Comparison of ENCODE assay signal across 25 cellular contexts in the genomic region with DNA sequence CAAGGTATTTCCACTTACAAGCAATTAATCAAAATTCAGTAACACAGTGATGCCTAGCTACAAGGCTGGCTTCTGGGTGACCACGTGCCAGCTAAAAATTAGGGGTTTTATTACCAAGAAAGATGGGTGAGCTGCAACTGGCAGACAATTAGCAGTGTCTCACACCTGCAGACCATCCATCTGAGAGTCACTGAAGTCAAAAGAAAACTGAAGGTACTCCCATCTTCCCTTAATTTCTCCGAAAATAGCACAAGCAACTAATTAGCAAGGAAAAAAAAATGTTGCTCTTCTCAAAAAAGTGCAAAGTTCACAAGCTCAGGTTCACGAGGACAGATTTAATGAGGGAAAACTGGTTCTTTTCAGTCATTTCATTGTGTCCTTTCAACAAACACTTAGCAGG. TPM values are rescaled to one million over a fixed set of nuclear protein-coding genes. Genes with fewer than 3 reads are reported as not detected.
DNase-seq lines count a peak whose midpoint lies in the region; FAIRE-seq and TF ChIP-seq lines count a peak whose summit lies in the region.
"Had no signal": no experiment of that assay in that cellular context is flagged by ENCODE, and none has a peak within 500 bp of the region (broad histone marks: within the 10 kb centered on the region; RNA-seq: fewer than 3 reads in every experiment).

No MANE protein-coding gene starts in this region.

- peak overlapping the region; percentile 92 for H3K27ac Mint-ChIP-seq in activated CD4-positive, alpha-beta T cell treated with anti-CD3 and anti-CD28 coated beads, Interleukin-2, amount 10 ng/mL, durations not matched to agents 7 days and 5 days
- peak overlapping the region; percentile 91 to 99 (median 96) for H3K27ac Mint-ChIP-seq in CD8-positive, alpha-beta memory T cell
- H3K27ac Mint-ChIP-seq in astrocyte (ENCODE audit: unreplicated experiment), result no peak overlapping the region
- peak overlapping the region in 2 of 3 experiments; percentile 65 to 78 for H3K27ac Mint-ChIP-seq in nephron

- no peaks in the 10 kb centered on the region for H3K27me3 Mint-ChIP-seq in activated CD4-positive, alpha-beta T cell treated with anti-CD3 and anti-CD28 coated beads, Interleukin-2, amount 10 ng/mL, durations not matched to agents 7 days and 5 days
- H3K27me3 Mint-ChIP-seq in CD8-positive, alpha-beta memory T cell, result no peaks in the 10 kb centered on the region
- H3K27me3 Mint-ChIP-seq in astrocyte (ENCODE audit: low read depth, unreplicated experiment) (no peaks in the 10 kb centered on the region), nephron (ENCODE audit: low read depth) (no peaks in the 10 kb centered on the region)

- TF ChIP-seq CTCF in astrocyte (IDR thresholded peaks at IDR 0.05; ENCODE audit: insufficient read depth, low read depth, low read length), result no peak
- no peak for TF ChIP-seq CTCF in nephron (IDR thresholded peaks at IDR 0.05; ENCODE audit: unreplicated experiment in 3 of 3)

- H3K27me3 ChIP-seq in CD8-positive, alpha-beta memory T cell (ENCODE audit: insufficient read depth, low read length, poor library complexity, severe bottlenecking), result no peaks in the 10 kb centered on the region
- H3K27me3 ChIP-seq in astrocyte (ENCODE audit: insufficient read depth, low read length), result no peaks in the 10 kb centered on the region
- H3K27me3 ChIP-seq: upper lobe of left lung had no signal

- H3K9ac ChIP-seq in astrocyte (ENCODE audit: low read length), result no peak overlapping the region

- no peaks in the 10 kb centered on the region for H3K9me3 ChIP-seq in CD8-positive, alpha-beta memory T cell (ENCODE audit: low read length)
- no peaks in the 10 kb centered on the region for H3K9me3 ChIP-seq in astrocyte (ENCODE audit: insufficient read depth, low read depth, low read length)
- H3K9me3 ChIP-seq: A549, upper lobe of left lung had no signal

- POLR2A ChIA-PET in activated CD4-positive, alpha-beta T cell treated with anti-CD3 and anti-CD28 coated beads, Interleukin-2, amount 10 ng/mL, durations not matched to agents 7 days and 5 days (lab: Charles Lee), result no interaction called here
- POLR2A ChIA-PET in CD8-positive, alpha-beta memory T cell (lab: Charles Lee), result interaction anchor here (1.1 kb wide), 1 partner anchor 441 kb away, joined by 3 read pairs; no protein-coding TSS in a partner anchor

- H2AFZ ChIP-seq in astrocyte (ENCODE audit: low read depth, low read length), result no peak overlapping the region

- peaks cover 60% of the 10 kb centered on the region for H3K36me3 Mint-ChIP-seq in activated CD4-positive, alpha-beta T cell treated with anti-CD3 and anti-CD28 coated beads, Interleukin-2, amount 10 ng/mL, durations not matched to agents 7 days and 5 days (ENCODE audit: low read depth)
- peaks cover 3 to 27% (median 20%) of the 10 kb centered on the region in 3 donors for H3K36me3 Mint-ChIP-seq in CD8-positive, alpha-beta memory T cell
- H3K36me3 Mint-ChIP-seq in astrocyte (ENCODE audit: low read depth, unreplicated experiment) (peaks cover 32% of the 10 kb centered on the region), nephron (ENCODE audit: low read depth) (peaks cover 43% of the 10 kb centered on the region)

- no peak overlapping the region for H3K4me3 Mint-ChIP-seq in activated CD4-positive, alpha-beta T cell treated with anti-CD3 and anti-CD28 coated beads, Interleukin-2, amount 10 ng/mL, durations not matched to agents 7 days and 5 days
- H3K4me3 Mint-ChIP-seq in CD8-positive, alpha-beta memory T cell, result no peak overlapping the region
- H3K4me3 Mint-ChIP-seq in astrocyte (ENCODE audit: unreplicated experiment) (no peak overlapping the region), nephron (no peak overlapping the region)

- H3K4me1 Mint-ChIP-seq in activated CD4-positive, alpha-beta T cell treated with anti-CD3 and anti-CD28 coated beads, Interleukin-2, amount 10 ng/mL, durations not matched to agents 7 days and 5 days, result peaks cover 22% of the 10 kb centered on the region
- peaks cover 28 to 48% (median 41%) of the 10 kb centered on the region in 3 donors for H3K4me1 Mint-ChIP-seq in CD8-positive, alpha-beta memory T cell
- H3K4me1 Mint-ChIP-seq in astrocyte (ENCODE audit: low read depth, unreplicated experiment), result peaks cover 31% of the 10 kb centered on the region
- H3K4me1 Mint-ChIP-seq in nephron, result no peaks in the 10 kb centered on the region

- peaks cover 91% of the 10 kb centered on the region for H4K20me1 ChIP-seq in astrocyte (ENCODE audit: insufficient read depth, low read length)

- H3K9me3 Mint-ChIP-seq in activated CD4-positive, alpha-beta T cell treated with anti-CD3 and anti-CD28 coated beads, Interleukin-2, amount 10 ng/mL, durations not matched to agents 7 days and 5 days, result peaks cover 30% of the 10 kb centered on the region
- no peaks in the 10 kb centered on the region for H3K9me3 Mint-ChIP-seq in CD8-positive, alpha-beta memory T cell
- H3K9me3 Mint-ChIP-seq in astrocyte (ENCODE audit: unreplicated experiment) (no peaks in the 10 kb centered on the region), nephron (peaks cover 3% of the 10 kb centered on the region)

- CTCF ChIA-PET in activated CD4-positive, alpha-beta T cell treated with anti-CD3 and anti-CD28 coated beads, Interleukin-2, amount 10 ng/mL, durations not matched to agents 7 days and 5 days (lab: Charles Lee), result interaction anchor here (0.8 kb wide), 1 partner anchor 11 kb away, joined by 3 read pairs; no protein-coding TSS in a partner anchor
- CTCF ChIA-PET in CD8-positive, alpha-beta memory T cell (lab: Charles Lee), result interaction anchor here (1.1 kb wide), 1 partner anchor 11 kb away, joined by 4 read pairs; no protein-coding TSS in a partner anchor

- no peak overlapping the region for H3K4me3 ChIP-seq in CD8-positive, alpha-beta memory T cell (ENCODE audit: low read length)
- H3K4me3 ChIP-seq in astrocyte (ENCODE audit: insufficient read depth, low read depth, low read length), result no peak overlapping the region
- H3K4me3 ChIP-seq: A549, upper lobe of left lung had no signal

- peak overlapping the region; percentile 15 for H3K4me2 ChIP-seq in astrocyte (ENCODE audit: low read length)
- H3K4me2 ChIP-seq: A549 had no signal

- H3K27ac ChIP-seq in CD8-positive, alpha-beta memory T cell (ENCODE audit: low read depth, low read length), result peak overlapping the region; percentile 86
- H3K27ac ChIP-seq in astrocyte (ENCODE audit: low read depth, low read length), result no peak overlapping the region
- H3K27ac ChIP-seq: A549, upper lobe of left lung had no signal

- peaks cover 26% of the 10 kb centered on the region for H3K4me1 ChIP-seq in CD8-positive, alpha-beta memory T cell (ENCODE audit: insufficient read depth, low read length)
- H3K4me1 ChIP-seq in astrocyte (ENCODE audit: insufficient read depth, low read length), result peaks cover 5% of the 10 kb centered on the region
- H3K4me1 ChIP-seq: A549, upper lobe of left lung had no signal

- DNase-seq in activated CD4-positive, alpha-beta T cell treated with anti-CD3 and anti-CD28 coated beads, Interleukin-2, amount 10 ng/mL, durations not matched to agents 7 days and 5 days, result no peak
- no peak for DNase-seq in activated CD4-positive, alpha-beta T cell treated with anti-CD3 and anti-CD28 coated beads, Interleukin-2, amount 50 U/mL, for 48 hours
- DNase-seq in CD8-positive, alpha-beta memory T cell, result no peak
- DNase-seq in astrocyte (ENCODE audit: low read depth), result no peak
- DNase-seq in NCI-H2171 treated with DMSO at 0.1 percent for 48 hours (lab: John Stamatoyannopoulos, UW), result no peak
- no peak for DNase-seq in stimulated activated CD4-positive, alpha-beta T cell treated with anti-CD3 and anti-CD28 coated beads, Interleukin-2, amount 100 ng/mL, for 24 hours
- no peak for DNase-seq in DMS153 treated with DMSO at 0.1 percent for 48 hours (lab: John Stamatoyannopoulos, UW; ENCODE audit: unreplicated experiment)
- DNase-seq: activated CD4-positive, CD25-positive, alpha-beta regulatory T cell; aorta; COR-L47; DMS79 treated with DMSO at 0.1 percent for 48 hours; IMR-90; NCI-H1048; NCI-H1930; NCI-H345; NCI-H748 treated with DMSO at 0.1 percent for 48 hours; occipital lobe; RPMI8226; substantia nigra; T-helper 9 cell; upper lobe of left lung had no signal

- H3K36me3 ChIP-seq in CD8-positive, alpha-beta memory T cell (ENCODE audit: insufficient read depth, low read length), result no peaks in the 10 kb centered on the region
- no peaks in the 10 kb centered on the region for H3K36me3 ChIP-seq in astrocyte (ENCODE audit: insufficient read depth, low read length)
- H3K36me3 ChIP-seq: upper lobe of left lung had no signal

- no peak for FAIRE-seq in astrocyte (lab: Jason Lieb, UNC)
- FAIRE-seq: A549, endothelial cell of umbilical vein, H1 had no signal

- peaks cover 95% of the 10 kb centered on the region for H3K79me2 ChIP-seq in astrocyte (ENCODE audit: insufficient read depth, low read length)

RNA-seq across cellular contexts. Expression of a gene that starts 28.4 kb away (rescaled TPM):
- total RNA-seq in activated CD4-positive, alpha-beta T cell treated with anti-CD3 and anti-CD28 coated beads, Interleukin-2, amount 10 ng/mL, durations not matched to agents 7 days and 5 days, result 100 to 1,000 TPM in 1 of 2 experiments, 10 to 100 TPM in 1; 79.5 to 106 TPM
- 10 to 100 TPM; 66.4 to 68.5 TPM for total RNA-seq in CD8-positive, alpha-beta memory T cell
- polyA plus RNA-seq in CD8-positive, alpha-beta memory T cell, result 132 TPM
- 138 and 142 TPM in 2 replicates for total RNA-seq in astrocyte
